ENCODE assay signal across 1 cellular context in genomic region chr19:1465191-1466016, GRCh38.
TF ChIP-seq lines count a peak whose summit lies in the region.

No MANE protein-coding gene starts in this region.

TF ChIP-seq in GM23338, 12 proteins besides CTCF, POLR2A, EP300 and RAD21 (continued from another document):
- TF ChIP-seq ZNF462 (CRISPR knock-in tag; IDR thresholded peaks at IDR 0.05) (no peak), ZNF114 (CRISPR knock-in tag; IDR thresholded peaks at IDR 0.05) (no peak), ETS1 (IDR thresholded peaks at IDR 0.05) (no peak), JUNB (IDR thresholded peaks at IDR 0.05; ENCODE audit: unreplicated experiment) (no peak)
